ENCODE assay signal across 14 cellular contexts in the genomic region with DNA sequence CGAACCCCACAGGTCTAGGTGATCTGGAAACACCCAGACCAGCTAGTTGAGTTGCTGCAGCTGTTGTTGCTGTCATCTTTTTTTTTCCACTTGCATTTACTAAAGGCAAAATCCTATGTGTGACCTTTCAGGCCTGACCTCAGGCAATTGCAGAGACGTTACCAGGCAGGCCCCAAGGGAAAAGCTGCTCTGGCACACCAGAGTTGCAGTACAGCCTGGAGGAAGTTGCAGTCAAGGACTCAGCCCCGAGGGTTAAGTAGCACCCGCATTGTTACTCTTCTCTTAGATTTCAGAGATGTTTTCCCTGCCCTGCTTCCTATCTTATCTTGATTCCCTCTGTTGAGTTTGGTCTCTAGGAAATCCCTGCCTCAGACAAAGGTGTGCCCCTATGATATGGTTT.
"Had no signal": no experiment of that assay in that cellular context is flagged by ENCODE, and none has a peak within 500 bp of the region (broad histone marks: within the 10 kb centered on the region; RNA-seq: fewer than 3 reads in every experiment).

No MANE protein-coding gene starts in this region.

- H3K4me1 Mint-ChIP-seq: activated CD4-positive, alpha-beta memory T cell treated with anti-CD3 and anti-CD28 coated beads, Interleukin-2, amount 10 ng/mL, durations not matched to agents 7 days and 5 days; activated CD4-positive, alpha-beta T cell treated with anti-CD3 and anti-CD28 coated beads for 36 hours; stimulated activated naive CD8-positive, alpha-beta T cell treated with anti-CD3 and anti-CD28 coated beads, Interleukin-15, amount 100 ng/mL, for 72 hours had no signal

- H3K9me3 Mint-ChIP-seq: activated CD4-positive, alpha-beta memory T cell treated with anti-CD3 and anti-CD28 coated beads, Interleukin-2, amount 10 ng/mL, durations not matched to agents 7 days and 5 days; activated T-helper 1 cell treated with anti-CD3 and anti-CD28 coated beads, Interleukin-12 subunit alpha, Interleukin-12 subunit beta, Interleukin-2, Interleukin-4 antibody, amounts not matched to agents 30 ng/mL and 10 ng/mL and 1 ng/mL, durations not matched to agents 14 hours and 24 hours and 36 hours; stimulated activated naive CD8-positive, alpha-beta T cell treated with anti-CD3 and anti-CD28 coated beads, Interleukin-15, amount 100 ng/mL, for 72 hours had no signal

- DNase-seq: activated CD4-positive, alpha-beta memory T cell treated with anti-CD3 and anti-CD28 coated beads, Interleukin-2, amount 10 ng/mL, durations not matched to agents 7 days and 5 days; activated CD4-positive, alpha-beta T cell treated with anti-CD3 and anti-CD28 coated beads for 36 hours; activated CD8-positive, alpha-beta memory T cell treated with anti-CD3 and anti-CD28 coated beads, Interleukin-2, amount 50 U/mL, for 48 hours; activated naive CD4-positive, alpha-beta T cell; foreskin keratinocyte; head of caudate nucleus; mesenchymal stem cell; stimulated activated CD4-positive, alpha-beta T cell treated with anti-CD3 and anti-CD28 coated beads, Interleukin-12 subunit alpha, Interleukin-12 subunit beta, amount 100 ng/mL, for 4 hours; stimulated activated CD4-positive, alpha-beta T cell treated with anti-CD3 and anti-CD28 coated beads, Interleukin-2, amount 100 ng/mL, for 48 hours; stimulated activated CD8-positive, alpha-beta memory T cell treated with anti-CD3 and anti-CD28 coated beads, Interleukin-4, amount 100 ng/mL, for 48 hours; stimulated activated naive CD8-positive, alpha-beta T cell treated with anti-CD3 and anti-CD28 coated beads, Interleukin-15, amount 100 ng/mL, for 72 hours; testis had no signal

- H3K27ac Mint-ChIP-seq: activated CD4-positive, alpha-beta memory T cell treated with anti-CD3 and anti-CD28 coated beads, Interleukin-2, amount 10 ng/mL, durations not matched to agents 7 days and 5 days; activated CD4-positive, alpha-beta T cell treated with anti-CD3 and anti-CD28 coated beads for 36 hours; activated T-helper 1 cell treated with anti-CD3 and anti-CD28 coated beads, Interleukin-12 subunit alpha, Interleukin-12 subunit beta, Interleukin-2, Interleukin-4 antibody, amounts not matched to agents 30 ng/mL and 10 ng/mL and 1 ng/mL, durations not matched to agents 14 hours and 24 hours and 36 hours; stimulated activated naive CD8-positive, alpha-beta T cell treated with anti-CD3 and anti-CD28 coated beads, Interleukin-15, amount 100 ng/mL, for 72 hours had no signal

- H3K4me3 Mint-ChIP-seq: activated CD4-positive, alpha-beta memory T cell treated with anti-CD3 and anti-CD28 coated beads, Interleukin-2, amount 10 ng/mL, durations not matched to agents 7 days and 5 days; activated CD4-positive, alpha-beta T cell treated with anti-CD3 and anti-CD28 coated beads for 36 hours; activated T-helper 1 cell treated with anti-CD3 and anti-CD28 coated beads, Interleukin-12 subunit alpha, Interleukin-12 subunit beta, Interleukin-2, Interleukin-4 antibody, amounts not matched to agents 30 ng/mL and 10 ng/mL and 1 ng/mL, durations not matched to agents 14 hours and 24 hours and 36 hours; stimulated activated naive CD8-positive, alpha-beta T cell treated with anti-CD3 and anti-CD28 coated beads, Interleukin-15, amount 100 ng/mL, for 72 hours had no signal

- ATAC-seq: activated CD4-positive, alpha-beta T cell treated with anti-CD3 and anti-CD28 coated beads for 36 hours; foreskin keratinocyte; left lobe of liver; stimulated activated naive CD8-positive, alpha-beta T cell treated with anti-CD3 and anti-CD28 coated beads, Interleukin-15, amount 100 ng/mL, for 72 hours had no signal
